ENCODE assay signal across 8 cellular contexts in the genomic region with DNA sequence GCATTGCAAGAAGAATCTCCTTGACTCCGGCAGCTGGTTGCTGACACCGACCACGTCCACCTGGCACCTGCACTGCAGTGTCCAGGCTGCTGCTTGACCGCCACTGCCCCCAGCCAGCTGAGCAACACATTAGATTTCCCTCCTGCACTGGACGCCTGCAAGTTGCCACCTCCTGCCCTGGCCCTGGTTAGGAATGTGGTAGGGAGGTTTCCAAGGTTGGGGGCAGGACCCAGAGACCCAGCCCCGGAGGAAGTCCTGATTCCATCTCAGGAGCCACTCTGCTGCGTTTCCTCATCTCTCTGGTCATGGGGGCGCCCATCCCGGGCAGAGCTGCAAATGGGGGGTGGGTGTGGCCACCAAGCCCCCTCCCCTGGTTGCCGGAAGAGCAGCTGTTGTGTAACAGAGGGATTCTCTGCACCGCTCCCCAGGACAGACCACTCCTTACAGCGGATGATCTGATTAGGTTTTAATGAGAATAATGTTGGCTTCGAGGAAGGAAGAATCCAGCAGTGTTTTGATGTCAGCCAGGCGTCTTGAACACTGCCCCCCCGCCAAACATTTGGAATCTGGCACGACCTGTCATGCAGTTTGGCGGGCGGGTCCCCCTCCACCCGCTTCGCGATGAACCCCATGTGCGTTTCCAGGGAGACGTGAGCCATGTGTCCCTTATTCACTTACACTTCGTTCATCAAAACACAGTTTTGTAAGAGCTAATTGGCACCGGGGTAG.
A peak's percentile ranks its signal among the peaks of the same experiment; 100 is the strongest.
DNase-seq lines count a peak whose midpoint lies in the region; ATAC-seq, FAIRE-seq and TF ChIP-seq lines count a peak whose summit lies in the region.
"Not testable (repeated sequence)": the region's sequence is repeated elsewhere in the genome, so short reads cannot be mapped to it uniquely, and the experiment has no call there.

No MANE protein-coding gene starts in this region.

- H3K4me1 ChIP-seq in GM12878 (ENCODE audit: control insufficient read depth, insufficient read depth, low read length); right cardiac atrium (ENCODE audit: control insufficient read depth, insufficient read depth, low read length); psoas muscle; upper lobe of left lung: not testable (repeated sequence)

- H3K4me2 ChIP-seq in GM12878 (ENCODE audit: control insufficient read depth, insufficient read depth): not testable (repeated sequence)

- H3K9ac ChIP-seq in GM12878 (ENCODE audit: control insufficient read depth, insufficient read depth, low read length): not testable (repeated sequence)

- TF ChIP-seq CTCF in GM12878 (IDR thresholded peaks at IDR 0.05 in 2 of 3, conservative IDR thresholded peaks at IDR 0.05 in 1 of 3; ENCODE audit: control insufficient read depth in 2 of 3, extremely low read depth in 1 of 3, insufficient read depth in 1 of 3, low read depth in 3 of 3, low read length in 3 of 3); fibroblast of mammary gland (conservative IDR thresholded peaks at IDR 0.05; ENCODE audit: control insufficient read depth, insufficient read depth, low read depth, low read length); psoas muscle (IDR thresholded peaks at IDR 0.05); upper lobe of left lung (IDR thresholded peaks at IDR 0.05): not testable (repeated sequence)

- TF ChIP-seq EP300 in GM12878 (IDR thresholded peaks at IDR 0.05; ENCODE audit: borderline replicate concordance in 1 of 2, control insufficient read depth in 1 of 2, low read depth in 2 of 2, low read length in 2 of 2); upper lobe of left lung (IDR thresholded peaks at IDR 0.05): not testable (repeated sequence)

- H3K79me2 ChIP-seq in GM12878 (ENCODE audit: control insufficient read depth, insufficient read depth, low read length): not testable (repeated sequence)

- not testable (repeated sequence) for TF ChIP-seq RAD21 in GM12878 (IDR thresholded peaks at IDR 0.05; ENCODE audit: insufficient read depth, low read depth, low read length)

- ATAC-seq in GM12878: not testable (repeated sequence)
- ATAC-seq in right cardiac atrium (peak; percentile 43 to 54), psoas muscle (peak in 2 of 4 donors; percentile 22 to 53), upper lobe of left lung (ENCODE audit: low FRiP score in 2 of 2) (peak; percentile 54 to 56)

- H3K4me3 ChIP-seq in GM12878; fibroblast of mammary gland (ENCODE audit: control insufficient read depth, low read depth, low read length); right cardiac atrium (ENCODE audit: low read length); psoas muscle; upper lobe of left lung: not testable (repeated sequence)

- WGBS in GM12878 (ENCODE audit: insufficient coverage, insufficient replicate concordance, low lambda C conversion rate, missing lambda C conversion rate): 80% methylated on average over 25 of the region's 25 CpGs
- 54% methylated on average over 25 of the region's 25 CpGs for WGBS in right cardiac atrium
- 36 to 48% (median 42%) methylated on average over 25 of the region's 25 CpGs for WGBS in psoas muscle, 3 donors
- 69% methylated on average over 19 to 25 of the region's 25 CpGs for WGBS in upper lobe of left lung, 2 donors

- RAD21 ChIA-PET in GM12878 (lab: Charles Lee; ENCODE audit: unreplicated experiment): not testable (repeated sequence)

- not testable (repeated sequence) for TF ChIP-seq POLR2A in GM12878 (IDR thresholded peaks at IDR 0.05; ENCODE audit: low read depth, low read length); upper lobe of left lung (IDR thresholded peaks at IDR 0.05)

- BruUV-seq in GM12878 (replicated peaks; lab: Mats Ljungman, UMichigan): not testable (repeated sequence)

- not testable (repeated sequence) for H3K27ac ChIP-seq in GM12878 (ENCODE audit: control insufficient read depth, insufficient read depth); psoas muscle; upper lobe of left lung
- peak overlapping the region; percentile 5 for H3K27ac ChIP-seq in right cardiac atrium (ENCODE audit: low read length)

- H3K36me3 ChIP-seq in GM12878 (ENCODE audit: control insufficient read depth in 2 of 2, insufficient read depth in 2 of 2, low read length in 1 of 2); psoas muscle (ENCODE audit: insufficient read depth in 1 of 2, low read depth in 1 of 2); upper lobe of left lung: not testable (repeated sequence)

- in situ Hi-C loops in GM12878 (cut with MboI): not testable (repeated sequence)

- DNase-seq in EH (ENCODE audit: low read depth) (peak; percentile 14), NCI-H82 treated with DMSO at 0.1 percent for 48 hours (lab: John Stamatoyannopoulos, UW; ENCODE audit: unreplicated experiment) (peak; percentile 19), fibroblast of mammary gland (ENCODE audit: low read depth) (peak; percentile 49), right cardiac atrium (peak; percentile 70 to 86 (median 81)), mesenteric fat pad (ENCODE audit: low spot score) (peak; percentile 88), psoas muscle (peak; percentile 66 to 76), upper lobe of left lung (peak; percentile 21 to 66)
- not testable (repeated sequence) for DNase-seq in GM12878 (ENCODE audit: low read depth, low spot score)

- FAIRE-seq in GM12878 (lab: Jason Lieb, UNC): peak; percentile 7

- CTCF ChIA-PET in GM12878 (lab: Yijun Ruan, JAX): not testable (repeated sequence)

- H2AFZ ChIP-seq in GM12878 (ENCODE audit: control insufficient read depth, low read depth, low read length): not testable (repeated sequence)

- not testable (repeated sequence) for H3K9me3 ChIP-seq in GM12878 (replicated peaks; ENCODE audit: control insufficient read depth, insufficient read depth, low read length); right cardiac atrium (ENCODE audit: control insufficient read depth, low read length); psoas muscle; upper lobe of left lung

- H4K20me1 ChIP-seq in GM12878 (ENCODE audit: control insufficient read depth, insufficient read depth): not testable (repeated sequence)

- SMC1A ChIA-PET in GM12878 (lab: Charles Lee; ENCODE audit: uncharacterized antibody, unreplicated experiment): not testable (repeated sequence)

- POLR2A ChIA-PET in GM12878 (lab: Charles Lee): not testable (repeated sequence)

- H3K27me3 ChIP-seq in GM12878 (replicated peaks in 1 of 2; ENCODE audit: control insufficient read depth in 2 of 2, insufficient read depth in 2 of 2, low read length in 1 of 2); right cardiac atrium (ENCODE audit: control insufficient read depth, insufficient read depth); psoas muscle (ENCODE audit: insufficient read depth in 3 of 3, low read length in 2 of 3); upper lobe of left lung: not testable (repeated sequence)

- intact Hi-C loops in GM12878 (cut with micrococcal nuclease; ENCODE audit: unreplicated experiment); right cardiac atrium (cut with DNase I); psoas muscle (cut with DNase I): not testable (repeated sequence)
